ENCODE assay signal across 16 cellular contexts in genomic region chr10:1061930-1062769, GRCh38. TPM values are rescaled to one million over a fixed set of nuclear protein-coding genes. Genes with fewer than 3 reads are reported as not detected.
DNase-seq lines count a peak whose midpoint lies in the region; TF ChIP-seq lines count a peak whose summit lies in the region.
"Had no signal": no experiment of that assay in that cellular context is flagged by ENCODE, and none has a peak within 500 bp of the region (broad histone marks: within the 10 kb centered on the region; RNA-seq: fewer than 3 reads in every experiment).

No MANE protein-coding gene starts in this region.

- peaks cover 96% of the 10 kb centered on the region for H3K4me1 Mint-ChIP-seq in activated naive CD4-positive, alpha-beta T cell treated with anti-CD3 and anti-CD28 coated beads, Interleukin-2, amount 50 U/mL, for 24 hours
- peaks cover 82% of the 10 kb centered on the region for H3K4me1 Mint-ChIP-seq in activated CD4-positive, alpha-beta memory T cell treated with anti-CD3 and anti-CD28 coated beads, Interleukin-2, amount 10 ng/mL, durations not matched to agents 7 days and 5 days
- peaks cover 28% of the 10 kb centered on the region for H3K4me1 Mint-ChIP-seq in Caco-2 (ENCODE audit: low read depth, unreplicated experiment)

- TF ChIP-seq CTCF in epithelial cell of esophagus (IDR thresholded peaks at IDR 0.05; ENCODE audit: insufficient read depth, low read depth, low read length, missing control alignments) = no peak
- no peak for TF ChIP-seq CTCF in spleen (IDR thresholded peaks at IDR 0.05 in 8 of 11, conservative IDR thresholded peaks at IDR 0.05 in 3 of 11)
- TF ChIP-seq CTCF in tibial nerve (IDR thresholded peaks at IDR 0.05) = no peak
- TF ChIP-seq CTCF in Caco-2 (IDR thresholded peaks at IDR 0.05; ENCODE audit: insufficient read depth in 1 of 2, low read depth in 1 of 2, low read length in 1 of 2, severe bottlenecking in 1 of 2, unreplicated experiment in 1 of 2) = no peak

- no peaks in the 10 kb centered on the region for H3K27me3 ChIP-seq in spleen (replicated peaks in 1 of 7)
- no peaks in the 10 kb centered on the region for H3K27me3 ChIP-seq in tibial nerve
- H3K27me3 ChIP-seq in Caco-2 (replicated peaks; ENCODE audit: control insufficient read depth, insufficient read depth, low read length) = no peaks in the 10 kb centered on the region

- peak overlapping the region; percentile 93 for H3K27ac Mint-ChIP-seq in activated naive CD4-positive, alpha-beta T cell treated with anti-CD3 and anti-CD28 coated beads, Interleukin-2, amount 50 U/mL, for 24 hours
- H3K27ac Mint-ChIP-seq in activated CD4-positive, alpha-beta memory T cell treated with anti-CD3 and anti-CD28 coated beads, Interleukin-2, amount 10 ng/mL, durations not matched to agents 7 days and 5 days = peak overlapping the region; percentile 88
- no peak overlapping the region for H3K27ac Mint-ChIP-seq in Caco-2 (ENCODE audit: unreplicated experiment)

- no peaks in the 10 kb centered on the region for H3K9me3 Mint-ChIP-seq in activated naive CD4-positive, alpha-beta T cell treated with anti-CD3 and anti-CD28 coated beads, Interleukin-2, amount 50 U/mL, for 24 hours
- no peaks in the 10 kb centered on the region for H3K9me3 Mint-ChIP-seq in activated CD4-positive, alpha-beta memory T cell treated with anti-CD3 and anti-CD28 coated beads, Interleukin-2, amount 10 ng/mL, durations not matched to agents 7 days and 5 days
- H3K9me3 Mint-ChIP-seq in Caco-2 (ENCODE audit: unreplicated experiment) = peaks cover 8% of the 10 kb centered on the region

- POLR2A ChIA-PET in activated CD4-positive, alpha-beta memory T cell treated with anti-CD3 and anti-CD28 coated beads, Interleukin-2, amount 10 ng/mL, durations not matched to agents 7 days and 5 days (lab: Charles Lee) = interaction anchor here (1.6 to 7.2 kb wide), 2 partner anchors 13 to 17 kb away, joined by 5 to 67 read pairs; partner anchors contain the start of gene IDI1
- POLR2A ChIA-PET in Caco-2 (lab: Charles Lee) = interaction anchor here (0.6 to 1.0 kb wide), 2 partner anchors 13 to 626 kb away, joined by 3 to 6 read pairs; partner anchors contain the start of gene IDI1

- no TSS peak for BruUV-seq in Caco-2 (replicated peaks; lab: Mats Ljungman, UMichigan)

- H3K4me3 ChIP-seq in epithelial cell of esophagus (ENCODE audit: low read length) = no peak overlapping the region
- H3K4me3 ChIP-seq in spleen = no peak overlapping the region
- H3K4me3 ChIP-seq in tibial nerve = no peak overlapping the region
- H3K4me3 ChIP-seq in Caco-2 (ENCODE audit: low read depth, low read length) = no peak overlapping the region

- TF ChIP-seq EP300 in tibial nerve (IDR thresholded peaks at IDR 0.05) = no peak

- H3K9me3 ChIP-seq in spleen (no peaks in the 10 kb centered on the region), tibial nerve (no peaks in the 10 kb centered on the region), Caco-2 (0 out of 2 replicates have a peak, but pooled peaks cover 3% of the 10 kb centered on the region)

- WGBS in spleen, 5 donors = 68 to 79% (median 73%) methylated on average over 7 of the region's 7 CpGs
- WGBS in tibial nerve, 2 donors = 86 to 89% methylated on average over 7 of the region's 7 CpGs

- H3K27me3 Mint-ChIP-seq in activated naive CD4-positive, alpha-beta T cell treated with anti-CD3 and anti-CD28 coated beads, Interleukin-2, amount 50 U/mL, for 24 hours = no peaks in the 10 kb centered on the region
- no peaks in the 10 kb centered on the region for H3K27me3 Mint-ChIP-seq in activated CD4-positive, alpha-beta memory T cell treated with anti-CD3 and anti-CD28 coated beads, Interleukin-2, amount 10 ng/mL, durations not matched to agents 7 days and 5 days
- H3K27me3 Mint-ChIP-seq in Caco-2 (ENCODE audit: insufficient read depth, unreplicated experiment) = no peaks in the 10 kb centered on the region

- H3K36me3 ChIP-seq in spleen (peaks cover 0 to 34% (median 4%) of the 10 kb centered on the region in 6 donors), tibial nerve (peaks cover 0 to 6% (median 0%) of the 10 kb centered on the region in 3 donors), Caco-2 (ENCODE audit: control insufficient read depth, insufficient read depth, low read length) (no peaks in the 10 kb centered on the region)

- H3K4me3 Mint-ChIP-seq in activated naive CD4-positive, alpha-beta T cell treated with anti-CD3 and anti-CD28 coated beads, Interleukin-2, amount 50 U/mL, for 24 hours = peak overlapping the region; percentile 65
- peak overlapping the region; percentile 31 for H3K4me3 Mint-ChIP-seq in activated CD4-positive, alpha-beta memory T cell treated with anti-CD3 and anti-CD28 coated beads, Interleukin-2, amount 10 ng/mL, durations not matched to agents 7 days and 5 days
- no peak overlapping the region for H3K4me3 Mint-ChIP-seq in Caco-2 (ENCODE audit: unreplicated experiment)

- no peak for DNase-seq in activated naive CD4-positive, alpha-beta T cell (lab: John Stamatoyannopoulos, UW)
- no peak for DNase-seq in activated CD4-positive, alpha-beta memory T cell treated with anti-CD3 and anti-CD28 coated beads, Interleukin-2, amount 10 ng/mL, durations not matched to agents 7 days and 5 days
- DNase-seq in epithelial cell of esophagus (ENCODE audit: low read depth) (peak; percentile 51), spleen (no peak), tibial nerve (ENCODE audit: low spot score in 2 of 2) (no peak), epidermal melanocyte (ENCODE audit: insufficient read length, low spot score) (no peak), Caco-2 (no peak)
- DNase-seq: C1 segment of cervical spinal cord; left cardiac atrium; NCI-H1092; NCI-H510A treated with DMSO at 0.1 percent for 48 hours; nucleus accumbens; stimulated activated CD4-positive, alpha-beta T cell treated with anti-CD3 and anti-CD28 coated beads, Interleukin-1b, Interleukin-23, amount 100 ng/mL, for 48 hours had no signal

- peaks cover 41 to 96% (median 76%) of the 10 kb centered on the region in 6 donors for H3K4me1 ChIP-seq in spleen
- peaks cover 0 to 34% (median 6%) of the 10 kb centered on the region in 4 donors for H3K4me1 ChIP-seq in tibial nerve
- H3K4me1 ChIP-seq in Caco-2 = 0 out of 2 replicates have a peak, but pooled peaks cover 4% of the 10 kb centered on the region

- no peak for TF ChIP-seq POLR2A in spleen (IDR thresholded peaks at IDR 0.05)
- TF ChIP-seq POLR2A in tibial nerve (IDR thresholded peaks at IDR 0.05) = no peak

- H3K27ac ChIP-seq in spleen (peak overlapping the region; percentile 29 to 100 (median 68)), tibial nerve (no peak overlapping the region)

- CTCF ChIA-PET in activated CD4-positive, alpha-beta memory T cell treated with anti-CD3 and anti-CD28 coated beads, Interleukin-2, amount 10 ng/mL, durations not matched to agents 7 days and 5 days (lab: Charles Lee) = interaction anchor here (0.5 to 1.3 kb wide), 2 partner anchors 20 to 53 kb away, joined by 3 read pairs; no protein-coding TSS in a partner anchor
- CTCF ChIA-PET in Caco-2 (lab: Charles Lee) = no interaction called here

- H3K36me3 Mint-ChIP-seq in activated naive CD4-positive, alpha-beta T cell treated with anti-CD3 and anti-CD28 coated beads, Interleukin-2, amount 50 U/mL, for 24 hours = peaks cover 7% of the 10 kb centered on the region
- peaks cover 63% of the 10 kb centered on the region for H3K36me3 Mint-ChIP-seq in activated CD4-positive, alpha-beta memory T cell treated with anti-CD3 and anti-CD28 coated beads, Interleukin-2, amount 10 ng/mL, durations not matched to agents 7 days and 5 days (ENCODE audit: low read depth)
- peaks cover 23% of the 10 kb centered on the region for H3K36me3 Mint-ChIP-seq in Caco-2 (ENCODE audit: insufficient read depth, unreplicated experiment)

- intact Hi-C loops in spleen (cut with DNase I; ENCODE audit: low total_unique reads) = no loop called here
- intact Hi-C loops in Caco-2 (cut with micrococcal nuclease; ENCODE audit: unreplicated experiment) = no loop called here

RNA-seq across cellular contexts. Expression of gene WDR37, which starts 6.0 kb away (rescaled TPM):
- total RNA-seq in activated CD4-positive, alpha-beta memory T cell treated with anti-CD3 and anti-CD28 coated beads, Interleukin-2, amount 10 ng/mL, durations not matched to agents 7 days and 5 days = 10 to 100 TPM; 31.4 to 31.6 TPM
- 10 to 100 TPM; 29.2 to 60.6 (median 40.4) TPM for total RNA-seq in spleen
- polyA plus RNA-seq in spleen = 10 to 100 TPM in 2 of 3 donors, 1 to 10 TPM in 1; 8.4 to 13.7 (median 10.8) TPM
- 10 to 100 TPM in 3 of 4 donors, 1 to 10 TPM in 1; 9.6 to 14.4 (median 12.9) TPM for total RNA-seq in tibial nerve
- 20.6 and 22.9 TPM in 2 replicates for total RNA-seq in Caco-2 (2022)

RNA-seq across cellular contexts. Expression of gene IDI1, which starts 13.2 kb away (rescaled TPM):
- 10 to 100 TPM; 96.0 to 96.5 TPM for total RNA-seq in activated CD4-positive, alpha-beta memory T cell treated with anti-CD3 and anti-CD28 coated beads, Interleukin-2, amount 10 ng/mL, durations not matched to agents 7 days and 5 days
- total RNA-seq in spleen (100 to 1,000 TPM in 1 of 7 donors, 10 to 100 TPM in 6; 43.9 to 136 (median 62.6) TPM), tibial nerve (10 to 100 TPM; 25.5 to 41.0 (median 33.4) TPM), Caco-2 (2022) (121 and 133 TPM in 2 replicates)
- 10 to 100 TPM; 47.9 to 75.3 (median 68.5) TPM for polyA plus RNA-seq in spleen

RNA-seq across cellular contexts. Expression of gene IDI2, which starts 36.5 kb away (rescaled TPM):
- total RNA-seq in activated CD4-positive, alpha-beta memory T cell treated with anti-CD3 and anti-CD28 coated beads, Interleukin-2, amount 10 ng/mL, durations not matched to agents 7 days and 5 days = not detected
- not detected for total RNA-seq in spleen
- polyA plus RNA-seq in spleen = under 1 TPM in 2 of 3 donors, not detected in 1; 0.06 to 0.09 TPM
- total RNA-seq in tibial nerve = under 1 TPM in 1 of 4 donors, not detected in 3; 0.30 TPM
- not detected in 2 replicates for total RNA-seq in Caco-2 (2022)
- total RNA-seq: dermis microvascular lymphatic vessel endothelial cell, left cardiac atrium, RPMI7951 had no signal

Comparison
In these comparisons a context has a peak if more than half of its experiments do, and no peak if none do; other contexts are left out.
1. H3K27ac ChIP-seq: peak in spleen (8 of 8); none in tibial nerve (0 of 4).